In genomic region chr13:110819203-110820014, GRCh38 we compare ENCODE assay signal across 8 cellular contexts.
DNase-seq lines count a peak whose midpoint lies in the region; ATAC-seq, FAIRE-seq and TF ChIP-seq lines count a peak whose summit lies in the region.

No MANE protein-coding gene starts in this region.

- H3K79me2 ChIP-seq in osteoblast (ENCODE audit: insufficient read depth, low read length): no peaks in the 10 kb centered on the region

- H3K36me3 ChIP-seq in osteoblast (ENCODE audit: insufficient read depth, low read length) (no peaks in the 10 kb centered on the region), thoracic aorta (no peaks in the 10 kb centered on the region)

- H3K27ac ChIP-seq in osteoblast (ENCODE audit: low read depth, low read length): no peak overlapping the region
- no peak overlapping the region for H3K27ac ChIP-seq in thoracic aorta

- peak overlapping the region; percentile 62 for H3K4me2 ChIP-seq in osteoblast (ENCODE audit: insufficient read depth, low read length)

- DNase-seq in DMS 273 treated with DMSO at 0.1 percent for 48 hours (lab: John Stamatoyannopoulos, UW) (peak; percentile 6), GM20000 (ENCODE audit: low spot score) (peak; percentile 93), HT1080 (ENCODE audit: low read depth) (peak; percentile 73), SHP77 (lab: John Stamatoyannopoulos, UW) (peak; percentile 86 to 87), frontal cortex (ENCODE audit: low spot score in 2 of 2) (peak; percentile 81 to 88), osteoblast (ENCODE audit: insufficient read length, low spot score, missing footprints) (peak; percentile 96), thoracic aorta (ENCODE audit: low spot score) (peak; percentile 34)
- peak; percentile 91 for DNase-seq in activated effector memory CD4-positive, alpha-beta T cell treated with anti-CD3 and anti-CD28 coated beads, Interleukin-2, amount 50 U/mL, for 16 hours

- TF ChIP-seq CTCF in GM20000 (IDR thresholded peaks at IDR 0.05; ENCODE audit: extremely low read depth, missing control alignments): peak; percentile 87
- peak; percentile 97 for TF ChIP-seq CTCF in osteoblast (IDR thresholded peaks at IDR 0.05; ENCODE audit: extremely low read depth, low read depth, low read length)
- peak; percentile 98 for TF ChIP-seq CTCF in thoracic aorta (IDR thresholded peaks at IDR 0.05)

- no peak for ATAC-seq in thoracic aorta (ENCODE audit: insufficient number of reproducible peaks, low FRiP score, low read depth)

- H3K9me3 ChIP-seq in osteoblast (ENCODE audit: low read depth, low read length) (no peaks in the 10 kb centered on the region), thoracic aorta (no peaks in the 10 kb centered on the region)

- H3K4me3 ChIP-seq in osteoblast (ENCODE audit: insufficient read depth, low read length): no peak overlapping the region
- H3K4me3 ChIP-seq in thoracic aorta: no peak overlapping the region

- no peaks in the 10 kb centered on the region for H4K20me1 ChIP-seq in osteoblast (ENCODE audit: insufficient read depth, low read length)

- no peaks in the 10 kb centered on the region for H3K4me1 ChIP-seq in osteoblast (ENCODE audit: insufficient read depth, low read length)
- peaks cover 0 to 3% of the 10 kb centered on the region in 2 donors for H3K4me1 ChIP-seq in thoracic aorta (ENCODE audit: control insufficient read depth in 1 of 2, low read depth in 2 of 2)

- no peak for FAIRE-seq in frontal cortex (lab: Jason Lieb, UNC)

- H3K27me3 ChIP-seq in osteoblast (ENCODE audit: insufficient read depth, low read length) (no peaks in the 10 kb centered on the region), thoracic aorta (replicated peaks; ENCODE audit: insufficient read depth) (no peaks in the 10 kb centered on the region)

- H2AFZ ChIP-seq in osteoblast (ENCODE audit: low read length): peak overlapping the region; percentile 84

Comparison
In these comparisons a context has a peak if more than half of its experiments do, and no peak if none do; other contexts are left out.
1. DNase-seq: peak in every context shown above with its lines; median percentile 96 in osteoblast; 93 in GM20000; 91 in activated effector memory CD4-positive, alpha-beta T cell treated with anti-CD3 and anti-CD28 coated beads, Interleukin-2, amount 50 U/mL, for 16 hours; 86 in SHP77; 84 in frontal cortex; 73 in HT1080; 34 in thoracic aorta; 6 in DMS 273 treated with DMSO at 0.1 percent for 48 hours.